23 cellular contexts compared by ENCODE assay signal in genomic region chr12:3718100-3718499, GRCh38. TPM values are rescaled to one million over a fixed set of nuclear protein-coding genes. Genes with fewer than 3 reads are reported as not detected.
DNase-seq lines count a peak whose midpoint lies in the region; ATAC-seq and TF ChIP-seq lines count a peak whose summit lies in the region.
"Had no signal": no experiment of that assay in that cellular context is flagged by ENCODE, and none has a peak within 500 bp of the region (broad histone marks: within the 10 kb centered on the region; RNA-seq: fewer than 3 reads in every experiment).

No MANE protein-coding gene starts in this region.

- ATAC-seq in T-helper 17 cell (peak; percentile 67), right cardiac atrium (peak; percentile 16 to 51), GM21825 (IDR thresholded peaks at IDR 0.05; ENCODE audit: unreplicated experiment) (no peak)
- ATAC-seq: psoas muscle had no signal

- peaks cover 0 to 29% (median under 1%) of the 10 kb centered on the region in 6 donors for H3K36me3 ChIP-seq in spleen
- H3K36me3 ChIP-seq: BE2C, HAP-1, SJCRH30 had no signal

- H3K36me3 Mint-ChIP-seq in T-helper 17 cell (ENCODE audit: low read depth): peaks cover 11% of the 10 kb centered on the region

- intact Hi-C loops in right cardiac atrium (cut with DNase I): no loop called here
- intact Hi-C loops in spleen (cut with DNase I; ENCODE audit: low total_unique reads): no loop called here

- peak overlapping the region; percentile 68 for H3K27ac Mint-ChIP-seq in T-helper 17 cell

- H3K27ac ChIP-seq in right cardiac atrium (ENCODE audit: low read length) (no peak overlapping the region), spleen (peak overlapping the region in 6 of 8 donors; percentile 12 to 80 (median 52))
- H3K27ac ChIP-seq: 22Rv1, epithelial cell of prostate, psoas muscle, SJCRH30 had no signal

- 81% methylated on average over 4 of the region's 4 CpGs for WGBS in right cardiac atrium
- 35 to 54% (median 41%) methylated on average over 4 of the region's 4 CpGs for WGBS in spleen, 5 donors

- no peak for TF ChIP-seq POLR2A in spleen (IDR thresholded peaks at IDR 0.05)

- no peaks in the 10 kb centered on the region for H3K4me1 ChIP-seq in right cardiac atrium (ENCODE audit: control insufficient read depth, insufficient read depth, low read length)
- H3K4me1 ChIP-seq in spleen: peaks cover 0 to 24% (median 7%) of the 10 kb centered on the region in 6 donors
- H3K4me1 ChIP-seq: BE2C, HAP-1, psoas muscle, SJCRH30 had no signal

- peaks cover 1% of the 10 kb centered on the region for H3K9me3 ChIP-seq in T-helper 17 cell (ENCODE audit: control insufficient read depth, low read length, poor library complexity, severe bottlenecking)
- no peaks in the 10 kb centered on the region for H3K9me3 ChIP-seq in right cardiac atrium (ENCODE audit: control insufficient read depth, low read length)
- H3K9me3 ChIP-seq in spleen: peaks cover 0 to 10% (median 5%) of the 10 kb centered on the region in 8 donors
- H3K9me3 ChIP-seq: BE2C, HAP-1, psoas muscle had no signal

- no peak for TF ChIP-seq CTCF in spleen (IDR thresholded peaks at IDR 0.05 in 8 of 11, conservative IDR thresholded peaks at IDR 0.05 in 3 of 11)

- no peaks in the 10 kb centered on the region for H3K27me3 Mint-ChIP-seq in T-helper 17 cell

- H3K4me3 ChIP-seq in right cardiac atrium (ENCODE audit: low read length): no peak overlapping the region
- H3K4me3 ChIP-seq in spleen: peak overlapping the region in 1 of 8 donors; percentile 50
- H3K4me3 ChIP-seq: HAP-1, psoas muscle, SJCRH30 had no signal

- H3K4me3 Mint-ChIP-seq in T-helper 17 cell: no peak overlapping the region
- H3K4me3 Mint-ChIP-seq: neural crest cell had no signal

- peaks cover 28% of the 10 kb centered on the region for H3K4me1 Mint-ChIP-seq in T-helper 17 cell

- no peaks in the 10 kb centered on the region for H3K27me3 ChIP-seq in right cardiac atrium (ENCODE audit: control insufficient read depth, insufficient read depth)
- no peaks in the 10 kb centered on the region for H3K27me3 ChIP-seq in spleen (replicated peaks in 1 of 7)
- H3K27me3 ChIP-seq: BE2C, SJCRH30 had no signal

- DNase-seq in NOMO-1 (lab: John Stamatoyannopoulos, UW; ENCODE audit: unreplicated experiment in 2 of 2) (peak; percentile 27 to 40), NOMO-1 treated with dmso at 0.1 percent for 144 hours (lab: John Stamatoyannopoulos, UW; ENCODE audit: unreplicated experiment) (no peak), T-helper 17 cell (no peak), right cardiac atrium (peak in 1 of 3 donors; percentile 53), spleen (peak; percentile 92), SW480 (ENCODE audit: low spot score) (no peak), A172 (ENCODE audit: low spot score) (no peak)
- DNase-seq: activated CD4-positive, alpha-beta T cell treated with anti-CD3 and anti-CD28 coated beads for 1 hour; activated naive CD4-positive, alpha-beta T cell treated with anti-CD3 and anti-CD28 coated beads, Interleukin-2, amount 50 U/mL, for 16 hours; anterior cingulate cortex; BE2C; central memory CD4-positive, alpha-beta T cell; foreskin melanocyte; NCI-H1436; NCI-H526 treated with DMSO at 0.1 percent for 48 hours; psoas muscle; SJCRH30; substantia nigra had no signal

RNA-seq across cellular contexts. Expression of gene CRACR2A, which starts 34.8 kb away (rescaled TPM):
- total RNA-seq in T-helper 17 cell: 10 to 100 TPM; 52.8 to 54.8 TPM
- 10 to 100 TPM in 2 of 4 donors, 1 to 10 TPM in 2; 7.5 to 15.5 (median 9.8) TPM for total RNA-seq in right cardiac atrium
- polyA plus RNA-seq in right cardiac atrium: 5.7 TPM
- total RNA-seq in spleen: 10 to 100 TPM; 18.9 to 27.6 (median 22.1) TPM
- 1 to 10 TPM; 3.3 to 6.0 (median 4.5) TPM for polyA plus RNA-seq in spleen
- total RNA-seq in A172 (2014; rRNA removed; shearing (Covaris generic)): not detected in 2 replicates

Comparison
In these comparisons a context has a peak if more than half of its experiments do, and no peak if none do; other contexts are left out.
1. DNase-seq: peak in NOMO-1 (2 of 2) and spleen (single experiment); none in NOMO-1 treated with dmso at 0.1 percent for 144 hours (single experiment), T-helper 17 cell (0 of 3), SW480 (single experiment) and A172 (single experiment).